In genomic region chr10:126499744-126500143, GRCh38 we compare ENCODE assay signal across 25 cellular contexts.
"Had no signal": no experiment of that assay in that cellular context is flagged by ENCODE, and none has a peak within 500 bp of the region (broad histone marks: within the 10 kb centered on the region; RNA-seq: fewer than 3 reads in every experiment).

No MANE protein-coding gene starts in this region.

- H3K36me3 ChIP-seq: breast epithelium, cardiac muscle cell, colonic mucosa had no signal

- H3K27me3 ChIP-seq: breast epithelium, cardiac muscle cell, colonic mucosa had no signal

- DNase-seq: activated CD4-positive, alpha-beta memory T cell treated with anti-CD3 and anti-CD28 coated beads, Interleukin-2, amount 10 ng/mL, durations not matched to agents 7 days and 5 days; activated CD4-positive, alpha-beta T cell treated with anti-CD3 and anti-CD28 coated beads for 1 hour; activated CD4-positive, alpha-beta T cell treated with anti-CD3 and anti-CD28 coated beads for 4 hours; activated CD4-positive, alpha-beta T cell treated with anti-CD3 and anti-CD28 coated beads, Interleukin-2, amount 10 ng/mL, durations not matched to agents 7 days and 5 days; activated CD4-positive, alpha-beta T cell treated with anti-CD3 and anti-CD28 coated beads, Interleukin-2, amount 50 U/mL, for 4 hours; activated CD8-positive, alpha-beta memory T cell treated with anti-CD3 and anti-CD28 coated beads, Interleukin-2, amount 50 U/mL, for 48 hours; activated gamma-delta T cell treated with Interleukin-2 at 50 U/mL for 16 hours; activated naive CD4-positive, alpha-beta T cell treated with anti-CD3 and anti-CD28 coated beads, Interleukin-2, amount 50 U/mL, for 16 hours; activated naive CD4-positive, alpha-beta T cell treated with Interleukin-2 at 50 U/mL for 16 hours; activated T-cell treated with anti-CD3 and anti-CD28 coated beads for 4 hours; activated T-cell treated with anti-CD3 and anti-CD28 coated beads, Interleukin-2, amount 50 U/mL, for 24 hours; activated T-cell treated with anti-CD3 and anti-CD28 coated beads, Interleukin-2, amount 50 U/mL, for 72 hours; amniotic stem cell; anterior cingulate cortex; central memory CD4-positive, alpha-beta T cell; cerebellar nuclear complex; colonic mucosa; effector CD8-positive, alpha-beta T cell; foreskin fibroblast; T-helper 2 cell had no signal

- H3K4me3 ChIP-seq: breast epithelium, cardiac muscle cell, colonic mucosa had no signal

- ATAC-seq: activated T-cell treated with anti-CD3 and anti-CD28 coated beads, Interleukin-2, amount 50 U/mL, for 72 hours; WTC11 had no signal

- H3K27ac ChIP-seq: breast epithelium, cardiac muscle cell, colonic mucosa, epithelial cell of prostate, VCaP had no signal

- H3K4me1 ChIP-seq: breast epithelium, colonic mucosa had no signal

- H3K9me3 ChIP-seq: breast epithelium, colonic mucosa had no signal
